8 cellular contexts compared by ENCODE assay signal in the genomic region with DNA sequence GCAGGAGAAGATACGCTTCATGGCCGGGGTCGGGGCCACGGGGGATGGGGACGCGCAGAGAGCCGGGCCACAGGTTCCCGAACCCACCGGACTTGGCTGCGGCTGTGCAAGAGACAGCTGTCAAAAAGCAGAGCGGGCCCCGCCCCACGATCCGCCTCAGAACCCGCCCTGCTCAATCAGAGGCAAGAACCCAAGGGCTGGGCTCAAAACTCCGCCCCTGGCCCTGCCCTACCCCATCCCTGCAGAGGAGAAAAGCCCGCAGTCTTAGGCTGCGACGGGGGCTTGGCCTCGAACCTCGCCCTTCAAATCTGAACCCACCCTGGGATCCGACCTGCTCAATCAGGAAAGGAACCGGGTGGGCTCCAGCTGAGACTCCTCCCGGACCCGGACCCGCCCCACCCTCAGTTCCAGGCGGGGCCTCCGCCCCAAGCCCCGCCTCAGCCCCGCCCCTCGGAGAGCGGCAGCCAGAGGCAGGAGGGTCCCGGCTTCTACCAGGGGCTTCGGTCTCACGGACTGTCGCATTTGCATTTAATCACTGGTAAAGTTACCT. TPM values are rescaled to one million over a fixed set of nuclear protein-coding genes. Genes with fewer than 3 reads are reported as not detected.
DNase-seq lines count a peak whose midpoint lies in the region; ATAC-seq, FAIRE-seq and TF ChIP-seq lines count a peak whose summit lies in the region.

A gene with protein sequence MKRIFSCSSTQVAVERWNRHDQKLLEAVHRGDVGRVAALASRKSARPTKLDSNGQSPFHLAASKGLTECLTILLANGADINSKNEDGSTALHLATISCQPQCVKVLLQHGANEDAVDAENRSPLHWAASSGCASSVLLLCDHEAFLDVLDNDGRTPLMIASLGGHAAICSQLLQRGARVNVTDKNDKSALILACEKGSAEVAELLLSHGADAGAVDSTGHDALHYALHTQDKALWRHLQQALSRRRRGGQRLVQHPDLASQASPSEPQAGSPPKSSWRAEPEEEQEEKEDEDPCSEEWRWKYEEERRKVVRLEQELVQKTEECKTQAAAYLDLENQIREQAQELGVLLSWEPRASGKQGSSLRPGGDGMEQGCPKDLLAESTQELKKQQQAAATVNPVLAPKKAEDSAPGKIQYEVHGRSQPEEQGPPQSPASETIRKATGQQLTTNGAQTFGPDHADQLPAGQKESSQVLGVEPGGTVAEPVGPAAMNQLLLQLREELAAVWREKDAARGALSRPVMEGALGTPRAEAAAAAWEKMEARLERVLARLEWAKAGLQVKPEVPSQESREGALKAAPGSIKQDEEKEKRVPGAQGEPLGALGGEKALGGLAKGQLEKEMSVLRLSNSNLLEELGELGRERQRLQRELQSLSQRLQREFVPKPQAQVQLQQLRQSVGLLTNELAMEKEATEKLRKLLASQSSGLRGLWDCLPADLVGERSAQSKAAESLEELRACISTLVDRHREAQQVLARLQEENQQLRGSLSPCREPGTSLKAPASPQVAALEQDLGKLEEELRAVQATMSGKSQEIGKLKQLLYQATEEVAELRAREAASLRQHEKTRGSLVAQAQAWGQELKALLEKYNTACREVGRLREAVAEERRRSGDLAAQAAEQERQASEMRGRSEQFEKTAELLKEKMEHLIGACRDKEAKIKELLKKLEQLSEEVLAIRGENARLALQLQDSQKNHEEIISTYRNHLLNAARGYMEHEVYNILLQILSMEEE (minus strand): TSS at position 129 of the 550 bp plus-strand sequence. CDS start 108 bp downstream, at position 21.

- ATAC-seq in HG03342 (IDR thresholded peaks at IDR 0.05; ENCODE audit: unreplicated experiment), result peak; percentile 99
- peak; percentile 93 for ATAC-seq in left lobe of liver

- DNase-seq in AG09309 (ENCODE audit: low read depth) (no peak), GM19239 (ENCODE audit: insufficient read length, low spot score) (peak; percentile 96), NCI-H446 treated with DMSO at 0.1 percent for 48 hours (lab: John Stamatoyannopoulos, UW) (peak; percentile 26), choroid plexus epithelial cell (ENCODE audit: low read depth) (peak; percentile 68), left lobe of liver (ENCODE audit: low spot score) (peak; percentile 84)
- DNase-seq in activated CD4-positive, alpha-beta T cell treated with anti-CD3 and anti-CD28 coated beads for 48 hours, result peak; percentile 93
- peak; percentile 68 to 85 (median 76) for DNase-seq in stimulated activated CD4-positive, alpha-beta T cell treated with anti-CD3 and anti-CD28 coated beads, Interleukin-1b, Interleukin-23, amount 100 ng/mL, for 24 hours (ENCODE audit: low read depth in 4 of 4, low spot score in 1 of 4)

- TF ChIP-seq CTCF in AG09309 (IDR thresholded peaks at IDR 0.05; ENCODE audit: control insufficient read depth, insufficient read depth, low read depth, low read length, missing control alignments) (no peak), choroid plexus epithelial cell (conservative IDR thresholded peaks at IDR 0.05; ENCODE audit: low read depth, low read length) (no peak)

- H3K4me3 ChIP-seq in AG09309 (ENCODE audit: control insufficient read depth, low read depth, low read length) (peak within 1 kb of the TSS; percentile 64), choroid plexus epithelial cell (ENCODE audit: low read depth, low read length) (peak within 1 kb of the TSS; percentile 77)

- peak; percentile 89 for FAIRE-seq in GM19239 (lab: Jason Lieb, UNC)

RNA-seq across cellular contexts. Expression of the gene that starts here (rescaled TPM):
- total RNA-seq in left lobe of liver, result 2.4 TPM
